26 cellular contexts compared by ENCODE assay signal in the genomic region with DNA sequence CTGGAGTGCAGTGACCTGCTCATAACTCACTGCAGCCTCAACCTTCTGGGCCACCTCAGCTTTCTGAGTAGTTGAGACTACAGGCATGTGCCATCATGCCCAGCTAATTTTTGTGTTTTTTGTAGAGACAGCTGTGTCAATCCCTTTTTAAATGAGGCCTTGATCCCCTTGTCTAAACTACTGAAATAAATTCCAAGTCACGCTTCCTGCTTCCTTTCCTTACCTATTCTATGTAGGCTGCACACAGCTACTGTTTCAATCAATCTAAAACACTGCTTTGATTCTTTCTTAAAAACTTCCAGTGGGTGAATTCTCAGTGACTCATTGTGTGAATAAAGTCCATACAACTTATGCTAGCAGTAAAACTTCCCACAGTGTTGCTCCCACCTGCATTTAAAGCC. TPM values are rescaled to one million over a fixed set of nuclear protein-coding genes. Genes with fewer than 3 reads are reported as not detected.
DNase-seq lines count a peak whose midpoint lies in the region; ATAC-seq, FAIRE-seq and TF ChIP-seq lines count a peak whose summit lies in the region.
"Had no signal": no experiment of that assay in that cellular context is flagged by ENCODE, and none has a peak within 500 bp of the region (broad histone marks: within the 10 kb centered on the region; RNA-seq: fewer than 3 reads in every experiment).

No MANE protein-coding gene starts in this region.

- no peak for TF ChIP-seq CTCF in smooth muscle cell (IDR thresholded peaks at IDR 0.05; ENCODE audit: borderline replicate concordance, insufficient read depth, poor library complexity, severe bottlenecking)

- H3K27me3 ChIP-seq in adipocyte (replicated peaks; ENCODE audit: control insufficient read depth, insufficient read depth, low read length) (no peaks in the 10 kb centered on the region), smooth muscle cell (ENCODE audit: low read depth) (no peaks in the 10 kb centered on the region)
- H3K27me3 ChIP-seq: heart right ventricle had no signal

- no peaks in the 10 kb centered on the region for H3K36me3 ChIP-seq in adipocyte (ENCODE audit: control insufficient read depth, insufficient read depth, low read length, severe bottlenecking)
- H3K36me3 ChIP-seq in smooth muscle cell (ENCODE audit: low read depth): no peaks in the 10 kb centered on the region
- H3K36me3 ChIP-seq: heart right ventricle, thoracic aorta had no signal

- no peaks in the 10 kb centered on the region for H3K79me2 ChIP-seq in smooth muscle cell (ENCODE audit: low read depth)

- no peak for ATAC-seq in GM18907 (IDR thresholded peaks at IDR 0.05; ENCODE audit: unreplicated experiment)
- ATAC-seq: CD8-positive, alpha-beta T cell; GM12878; heart right ventricle; left ventricle myocardium superior; Right ventricle myocardium inferior; stimulated activated effector memory CD8-positive, alpha-beta T cell treated with anti-CD3 and anti-CD28 coated beads, Interleukin-12 subunit alpha, Interleukin-12 subunit beta, amount 100 ng/mL, for 72 hours had no signal

- H3K4me3 ChIP-seq in adipocyte (ENCODE audit: low read length) (no peak overlapping the region), smooth muscle cell (no peak overlapping the region)
- H3K4me3 ChIP-seq: GM12878, heart right ventricle, thoracic aorta had no signal

- H3F3A ChIP-seq in smooth muscle cell (ENCODE audit: low read depth): no peaks in the 10 kb centered on the region

- DNase-seq in HTR-8/SVneo (ENCODE audit: insufficient read length, low spot score) (no peak), adipocyte (ENCODE audit: low read depth) (no peak), smooth muscle cell (lab: John Stamatoyannopoulos, UW; ENCODE audit: unreplicated experiment) (no peak), HuH-7 (ENCODE audit: low spot score) (no peak), UCSD-AML1 (lab: John Stamatoyannopoulos, UW; ENCODE audit: unreplicated experiment) (no peak)
- DNase-seq: activated CD4-positive, alpha-beta memory T cell treated with anti-CD3 and anti-CD28 coated beads for 36 hours; activated CD4-positive, CD25-positive, alpha-beta regulatory T cell; CD8-positive, alpha-beta T cell; cortex of kidney; heart right ventricle; left ventricle myocardium superior; NCI-H146; NCI-H2171 treated with DMSO at 0.1 percent for 48 hours; NCI-H526 treated with DMSO at 0.1 percent for 48 hours; stimulated activated CD4-positive, alpha-beta T cell treated with anti-CD3 and anti-CD28 coated beads, Interleukin-1b, Interleukin-23, amount 100 ng/mL, for 48 hours; SW 1271 had no signal

- 73% methylated on average over 1 of the region's 1 CpG for WGBS in smooth muscle cell (ENCODE audit: low lambda C conversion rate)

- H4K20me1 ChIP-seq in smooth muscle cell (ENCODE audit: low read depth): no peaks in the 10 kb centered on the region

- peaks cover 30% of the 10 kb centered on the region for H3K4me1 ChIP-seq in adipocyte (ENCODE audit: control insufficient read depth, insufficient read depth, low read length)
- no peaks in the 10 kb centered on the region for H3K4me1 ChIP-seq in smooth muscle cell (ENCODE audit: low read depth)

- H3K9ac ChIP-seq in adipocyte (ENCODE audit: low read length): peak overlapping the region; percentile 72
- H3K9ac ChIP-seq in smooth muscle cell (ENCODE audit: low read depth): no peak overlapping the region

- no peak overlapping the region for H2AFZ ChIP-seq in smooth muscle cell (ENCODE audit: low read depth)

- H3K4me2 ChIP-seq in smooth muscle cell: no peak overlapping the region

- H3K27ac ChIP-seq in smooth muscle cell (ENCODE audit: low read depth): peak overlapping the region; percentile 40
- H3K27ac ChIP-seq: HL-60, thoracic aorta had no signal

- no peaks in the 10 kb centered on the region for H3K9me3 ChIP-seq in adipocyte (ENCODE audit: control insufficient read depth, low read length)
- H3K9me3 ChIP-seq in smooth muscle cell (replicated peaks; ENCODE audit: low read depth): no peaks in the 10 kb centered on the region
- H3K9me3 ChIP-seq: heart right ventricle, thoracic aorta had no signal

- FAIRE-seq in HTR-8/SVneo (lab: Jason Lieb, UNC) (peak; percentile 55), islet of Langerhans (lab: Jason Lieb, UNC) (peak; percentile 61)
- FAIRE-seq: GM12878, GM19239 had no signal

RNA-seq across cellular contexts. Expression of a gene that starts 2.9 kb away (rescaled TPM):
- not detected in 2 replicates for total RNA-seq in smooth muscle cell
- polyA plus RNA-seq in smooth muscle cell: 0.23 and 0.53 TPM in 2 replicates
- total RNA-seq: activated CD4-positive, alpha-beta memory T cell treated with anti-CD3 and anti-CD28 coated beads for 36 hours; CD8-positive, alpha-beta T cell; fibroblast of villous mesenchyme had no signal
- polyA plus RNA-seq: GM12878, neural cell had no signal
